18 cellular contexts compared by ENCODE assay signal in genomic region chr2:238586931-238587775, GRCh38.
"Had no signal": no experiment of that assay in that cellular context is flagged by ENCODE, and none has a peak within 500 bp of the region (broad histone marks: within the 10 kb centered on the region; RNA-seq: fewer than 3 reads in every experiment).

No MANE protein-coding gene starts in this region.

- H3K27ac Mint-ChIP-seq: activated naive CD4-positive, alpha-beta T cell treated with anti-CD3 and anti-CD28 coated beads, Interleukin-2, amount 50 U/mL, for 24 hours; activated T-cell treated with anti-CD3 and anti-CD28 coated beads, Interleukin-2, amount 50 U/mL, for 72 hours; dendritic cell treated with granulocyte-macrophage colony-stimulating factor and Interleukin-4, amounts not matched to agents 40 ng/mL and 50 ng/mL, for 4 days; stimulated activated naive CD8-positive, alpha-beta T cell treated with anti-CD3 and anti-CD28 coated beads, Interleukin-15, Interleukin-2, amounts not matched to agents 100 ng/mL and 50 ng/mL, for 24 hours had no signal

- H3K27me3 ChIP-seq: ascending aorta, hepatocyte, suprapubic skin, transverse colon had no signal

- H3K9me3 Mint-ChIP-seq: activated naive CD4-positive, alpha-beta T cell treated with anti-CD3 and anti-CD28 coated beads, Interleukin-2, amount 50 U/mL, for 24 hours; dendritic cell treated with granulocyte-macrophage colony-stimulating factor and Interleukin-4, amounts not matched to agents 40 ng/mL and 50 ng/mL, for 4 days had no signal

- H3K4me3 Mint-ChIP-seq: activated naive CD4-positive, alpha-beta T cell treated with anti-CD3 and anti-CD28 coated beads, Interleukin-2, amount 50 U/mL, for 24 hours; activated T-cell treated with anti-CD3 and anti-CD28 coated beads, Interleukin-2, amount 50 U/mL, for 72 hours; dendritic cell treated with granulocyte-macrophage colony-stimulating factor and Interleukin-4, amounts not matched to agents 40 ng/mL and 50 ng/mL, for 4 days; naive thymus-derived CD8-positive, alpha-beta T cell; stimulated activated naive CD8-positive, alpha-beta T cell treated with anti-CD3 and anti-CD28 coated beads, Interleukin-15, Interleukin-2, amounts not matched to agents 100 ng/mL and 50 ng/mL, for 24 hours had no signal

- H3K9ac ChIP-seq: SK-N-SH had no signal

- H3K4me1 Mint-ChIP-seq: activated naive CD4-positive, alpha-beta T cell treated with anti-CD3 and anti-CD28 coated beads, Interleukin-2, amount 50 U/mL, for 24 hours; naive thymus-derived CD8-positive, alpha-beta T cell had no signal

- DNase-seq: activated CD4-positive, alpha-beta T cell treated with anti-CD3 and anti-CD28 coated beads, Interleukin-2, amount 50 U/mL, for 1 hour; activated effector memory CD4-positive, alpha-beta T cell treated with anti-CD3 and anti-CD28 coated beads, Interleukin-2, amount 50 U/mL, for 16 hours; activated T-cell treated with anti-CD3 and anti-CD28 coated beads, Interleukin-2, amount 50 U/mL, for 72 hours; effector memory CD4-positive, alpha-beta T cell; foreskin fibroblast; left colon; mucosa of descending colon; naive thymus-derived CD8-positive, alpha-beta T cell; SK-N-SH; T-helper 1 cell; T1000; transverse colon had no signal

- H3K27ac ChIP-seq: ascending aorta, hepatocyte, suprapubic skin, transverse colon had no signal

- H3K4me2 ChIP-seq: hepatocyte, SK-N-SH had no signal

- H3K4me3 ChIP-seq: ascending aorta, hepatocyte, mucosa of descending colon, suprapubic skin, transverse colon had no signal

- H3K36me3 ChIP-seq: ascending aorta, suprapubic skin, transverse colon had no signal

- H3K4me1 ChIP-seq: ascending aorta, suprapubic skin, transverse colon had no signal

- H3K36me3 Mint-ChIP-seq: activated naive CD4-positive, alpha-beta T cell treated with anti-CD3 and anti-CD28 coated beads, Interleukin-2, amount 50 U/mL, for 24 hours; naive thymus-derived CD8-positive, alpha-beta T cell had no signal

- H3K9me3 ChIP-seq: ascending aorta, mucosa of descending colon, SK-N-SH, suprapubic skin, transverse colon had no signal

- H3K27me3 Mint-ChIP-seq: activated naive CD4-positive, alpha-beta T cell treated with anti-CD3 and anti-CD28 coated beads, Interleukin-2, amount 50 U/mL, for 24 hours; stimulated activated naive CD8-positive, alpha-beta T cell treated with anti-CD3 and anti-CD28 coated beads, Interleukin-15, Interleukin-2, amounts not matched to agents 100 ng/mL and 50 ng/mL, for 24 hours had no signal
